In genomic region chr16:15949210-15950166, GRCh38 we compare ENCODE assay signal across 8 cellular contexts. TPM values are rescaled to one million over a fixed set of nuclear protein-coding genes. Genes with fewer than 3 reads are reported as not detected.
DNase-seq lines count a peak whose midpoint lies in the region; ATAC-seq, FAIRE-seq and TF ChIP-seq lines count a peak whose summit lies in the region.

Gene ABCC1 (plus strand): TSS chr16:15949616. CDS start chr16:15949752, 136 bp downstream.

- in situ Hi-C loops in HepG2 (cut with HindIII; ENCODE audit: extremely low pct_ligation_motif_present, low pct_unique_long_range_greater_than_20kb): no loop called here

- no peaks in the 10 kb centered on the region; a peak in 1 of 5 replicates for H3K36me3 ChIP-seq in HepG2 (replicated peaks in 1 of 2; ENCODE audit: control insufficient read depth in 1 of 2, insufficient read depth in 2 of 2, low read length in 2 of 2)

- peaks cover 28% of the 10 kb centered on the region for H4K20me1 ChIP-seq in HepG2 (ENCODE audit: insufficient read depth, low read length)

- no peak for TF ChIP-seq RAD21 in HepG2 (CRISPR knock-in tag; IDR thresholded peaks at IDR 0.05)

- peak; percentile 48 for ATAC-seq in GM19438 (IDR thresholded peaks at IDR 0.05; ENCODE audit: low read depth, unreplicated experiment)
- ATAC-seq in activated CD4-positive, CD25-positive, alpha-beta regulatory T cell treated with anti-CD3 and anti-CD28 coated beads, Interleukin-2, amount 50 U/mL, for 24 hours: peak; percentile 76 to 78
- peak; percentile 59 for ATAC-seq in HepG2

- TF ChIP-seq CTCF in CD14-positive monocyte (IDR thresholded peaks at IDR 0.05) (no peak), chondrocyte (IDR thresholded peaks at IDR 0.05) (peak; percentile 20), HepG2 (CRISPR knock-in tag; IDR thresholded peaks at IDR 0.05) (peak; percentile 40)

- H3K27me3 ChIP-seq in HepG2 (ENCODE audit: control insufficient read depth in 1 of 2, insufficient read depth in 2 of 2, low read length in 2 of 2): no peaks in the 10 kb centered on the region; a peak in 1 of 5 replicates

- WGBS in HepG2 (ENCODE audit: low lambda C conversion rate): 0% methylated on average over 29 of the region's 112 CpGs

- peak within 1 kb of the TSS; percentile 84 for H3K9ac ChIP-seq in HepG2 (ENCODE audit: insufficient read depth, low read depth, low read length)

- peak within 1 kb of the TSS; percentile 90 to 94 (median 94) for H3K4me3 ChIP-seq in HepG2 (replicated peaks in 1 of 3; ENCODE audit: insufficient read depth in 1 of 3, low read depth in 2 of 3, low read length in 3 of 3)

- H3K79me2 ChIP-seq in HepG2 (ENCODE audit: insufficient read depth, low read length): peaks cover 50% of the 10 kb centered on the region

- H3K36me3 Mint-ChIP-seq in CD14-positive monocyte (no peaks in the 10 kb centered on the region), chondrocyte (ENCODE audit: low read depth) (no peaks in the 10 kb centered on the region)

- CTCF ChIA-PET in HepG2 (lab: Yijun Ruan, JAX; ENCODE audit: low intra/inter-chr PET ratio, low total read pairs): no interaction called here

- no peaks in the 10 kb centered on the region for H3K9me3 ChIP-seq in HepG2 (ENCODE audit: low read length)

- peak within 1 kb of the TSS; percentile 82 to 95 (median 90) for H3K27ac Mint-ChIP-seq in CD14-positive monocyte
- H3K27ac Mint-ChIP-seq in chondrocyte (ENCODE audit: unreplicated experiment): peak within 1 kb of the TSS; percentile 92

- H3K27me3 Mint-ChIP-seq in CD14-positive monocyte (ENCODE audit: low read depth in 3 of 3): peaks cover 0 to 6% (median 2%) of the 10 kb centered on the region in 3 donors
- H3K27me3 Mint-ChIP-seq in chondrocyte (ENCODE audit: low read depth): no peaks in the 10 kb centered on the region

- POLR2A ChIA-PET in HepG2 (lab: Yijun Ruan, JAX): interaction anchor here (0.6 to 2.7 kb wide), 4 partner anchors 47 to 61 kb away, joined by 3 to 14 read pairs (median 8); partner anchors contain the start of gene CEP20

- H3K9me3 Mint-ChIP-seq in CD14-positive monocyte (peaks cover 0 to 2% (median 0%) of the 10 kb centered on the region in 7 donors), chondrocyte (ENCODE audit: low read depth) (no peaks in the 10 kb centered on the region)

- peak within 1 kb of the TSS; percentile 58 for H2AFZ ChIP-seq in HepG2 (ENCODE audit: low read length)

- intact Hi-C loops in CD14-positive monocyte (cut with micrococcal nuclease): loop anchor here in 1 of 2 donors (5.0 kb wide), 1 partner anchor 62 kb away; the partner anchor contains the start of gene CEP20
- intact Hi-C loops in HepG2 (cut with micrococcal nuclease; ENCODE audit: unreplicated experiment): loop anchor here (2.0 to 5.0 kb wide), 3 partner anchors 48 to 75 kb away; no protein-coding TSS in a partner anchor

- TF ChIP-seq POLR2A in HepG2 (IDR thresholded peaks at IDR 0.05; ENCODE audit: insufficient read depth in 1 of 2, low read depth in 2 of 2, low read length in 2 of 2): peak; percentile 19 to 58; a peak in 2 of 4 replicates

- BruUV-seq in HepG2 (replicated peaks; lab: Mats Ljungman, UMichigan): no TSS peak

- no peak for DNase-seq in CD14-positive monocyte (ENCODE audit: low spot score)
- DNase-seq in KG1 (lab: John Stamatoyannopoulos, UW): peak; percentile 26
- peak; percentile 69 for DNase-seq in chondrocyte (ENCODE audit: low spot score)
- peak; percentile 60 for DNase-seq in HepG2 (ENCODE audit: low spot score)
- peak; percentile 38 to 41 for DNase-seq in stimulated activated CD4-positive, alpha-beta T cell treated with anti-CD3 and anti-CD28 coated beads, Interleukin-4, amount 100 ng/mL, for 48 hours (ENCODE audit: low read depth in 2 of 2)
- no peak for DNase-seq in foreskin melanocyte

- H3K4me3 Mint-ChIP-seq in CD14-positive monocyte: peak within 1 kb of the TSS; percentile 96 to 98
- H3K4me3 Mint-ChIP-seq in chondrocyte (ENCODE audit: unreplicated experiment): peak within 1 kb of the TSS; percentile 92

- H3K4me1 ChIP-seq in HepG2 (ENCODE audit: insufficient read depth, low read length): peaks cover 66% of the 10 kb centered on the region

- H3K4me1 Mint-ChIP-seq in CD14-positive monocyte (peaks cover 45% of the 10 kb centered on the region), chondrocyte (ENCODE audit: low read depth) (peaks cover 44% of the 10 kb centered on the region)

- peak within 1 kb of the TSS; percentile 96 for H3K4me2 ChIP-seq in HepG2 (ENCODE audit: low read depth, low read length)

- peak within 1 kb of the TSS; percentile 36 for H3K27ac ChIP-seq in HepG2 (ENCODE audit: extremely low read length, insufficient read depth, low read length)

- TF ChIP-seq EP300 in HepG2 (IDR thresholded peaks at IDR 0.05; ENCODE audit: low read depth in 2 of 2, low read length in 2 of 2) (no peak), HepG2 (CRISPR knock-in tag; IDR thresholded peaks at IDR 0.05; ENCODE audit: borderline replicate concordance) (no peak)

- no peak for FAIRE-seq in HepG2 (lab: Jason Lieb, UNC)

TF ChIP-seq in HepG2, 621 proteins besides CTCF, POLR2A, EP300 and RAD21 (continues in another document):
- no peak for TF ChIP-seq CHD4 (IDR thresholded peaks at IDR 0.05; ENCODE audit: borderline replicate concordance, low read length)
- peak; percentile 13; the same call in 1 of the 2 replicates for TF ChIP-seq ELF1 (CRISPR knock-in tag; IDR thresholded peaks at IDR 0.05)
- 0 out of 2 replicates have a peak, but pooled peaks have one; percentile 13 for TF ChIP-seq THAP11 (CRISPR knock-in tag; IDR thresholded peaks at IDR 0.05)
- TF ChIP-seq ZNF672 (CRISPR knock-in tag; IDR thresholded peaks at IDR 0.05): no peak
- TF ChIP-seq, protein P1, sequence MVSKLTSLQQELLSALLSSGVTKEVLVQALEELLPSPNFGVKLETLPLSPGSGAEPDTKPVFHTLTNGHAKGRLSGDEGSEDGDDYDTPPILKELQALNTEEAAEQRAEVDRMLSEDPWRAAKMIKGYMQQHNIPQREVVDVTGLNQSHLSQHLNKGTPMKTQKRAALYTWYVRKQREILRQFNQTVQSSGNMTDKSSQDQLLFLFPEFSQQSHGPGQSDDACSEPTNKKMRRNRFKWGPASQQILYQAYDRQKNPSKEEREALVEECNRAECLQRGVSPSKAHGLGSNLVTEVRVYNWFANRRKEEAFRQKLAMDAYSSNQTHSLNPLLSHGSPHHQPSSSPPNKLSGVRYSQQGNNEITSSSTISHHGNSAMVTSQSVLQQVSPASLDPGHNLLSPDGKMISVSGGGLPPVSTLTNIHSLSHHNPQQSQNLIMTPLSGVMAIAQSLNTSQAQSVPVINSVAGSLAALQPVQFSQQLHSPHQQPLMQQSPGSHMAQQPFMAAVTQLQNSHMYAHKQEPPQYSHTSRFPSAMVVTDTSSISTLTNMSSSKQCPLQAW (CRISPR knock-in tag; IDR thresholded peaks at IDR 0.05): no peak; the same call in none of the 2 replicates
- TF ChIP-seq ARNTL (CRISPR knock-in tag; IDR thresholded peaks at IDR 0.05): 0 out of 2 replicates have a peak, but pooled peaks have one; percentile 4
- TF ChIP-seq, protein P2, sequence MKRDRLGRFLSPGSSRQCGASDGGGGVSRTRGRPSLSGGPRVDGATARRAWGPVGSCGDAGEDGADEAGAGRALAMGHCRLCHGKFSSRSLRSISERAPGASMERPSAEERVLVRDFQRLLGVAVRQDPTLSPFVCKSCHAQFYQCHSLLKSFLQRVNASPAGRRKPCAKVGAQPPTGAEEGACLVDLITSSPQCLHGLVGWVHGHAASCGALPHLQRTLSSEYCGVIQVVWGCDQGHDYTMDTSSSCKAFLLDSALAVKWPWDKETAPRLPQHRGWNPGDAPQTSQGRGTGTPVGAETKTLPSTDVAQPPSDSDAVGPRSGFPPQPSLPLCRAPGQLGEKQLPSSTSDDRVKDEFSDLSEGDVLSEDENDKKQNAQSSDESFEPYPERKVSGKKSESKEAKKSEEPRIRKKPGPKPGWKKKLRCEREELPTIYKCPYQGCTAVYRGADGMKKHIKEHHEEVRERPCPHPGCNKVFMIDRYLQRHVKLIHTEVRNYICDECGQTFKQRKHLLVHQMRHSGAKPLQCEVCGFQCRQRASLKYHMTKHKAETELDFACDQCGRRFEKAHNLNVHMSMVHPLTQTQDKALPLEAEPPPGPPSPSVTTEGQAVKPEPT (CRISPR knock-in tag; IDR thresholded peaks at IDR 0.05; ENCODE audit: low read depth): peak; percentile 4; the same call in 1 of the 2 replicates
- TF ChIP-seq ZFP82 (CRISPR knock-in tag; IDR thresholded peaks at IDR 0.05; ENCODE audit: borderline replicate concordance): no peak

RNA-seq across cellular contexts. Expression of gene ABCC1, which starts in this region (rescaled TPM):
- polyA plus RNA-seq in CD14-positive monocyte (1 to 10 TPM; 1.4 to 3.0 TPM), HepG2 (2011; rRNA removed) (30.6 and 38.1 TPM in 2 replicates)
- total RNA-seq in chondrocyte (47.9 to 118 TPM (median 48.3 TPM) in 3 replicates), HepG2 (2016; rRNA removed; fragmentation: Illumina TruSeq; extraction: Trizol) (10.2 and 13.0 TPM in 2 replicates)
- 6.2 and 6.4 TPM in 2 replicates for total RNA-seq in HepG2 (2016; cell fraction: cytosol; rRNA removed; fragmentation: Illumina TruSeq; extraction: Trizol; ENCODE audit: low read depth)
- 8.4 and 12.8 TPM in 2 replicates for total RNA-seq in HepG2 (2016; cell fraction: insoluble cytoplasmic fraction; rRNA removed; fragmentation: Illumina TruSeq; extraction: Trizol)
- 7.7 and 8.5 TPM in 2 replicates for total RNA-seq in HepG2 (2016; cell fraction: membrane; rRNA removed; fragmentation: Illumina TruSeq; extraction: Trizol)
- total RNA-seq in HepG2 (2016; cell fraction: nucleus; rRNA removed; fragmentation: Illumina TruSeq; extraction: Trizol): 23.8 and 28.6 TPM in 2 replicates
- polyA plus RNA-seq in HepG2 (2011; cell fraction: cytosol; rRNA removed): 14.1 and 14.7 TPM in 2 replicates
- 110 and 133 TPM in 2 replicates for polyA plus RNA-seq in HepG2 (2011; cell fraction: nucleus; rRNA removed)
- polyA plus RNA-seq in HepG2 (2012): 23.1 and 36.8 TPM in 2 replicates
- polyA plus RNA-seq in HepG2 (2016; cell fraction: cytosol; fragmentation: Illumina TruSeq; extraction: Trizol; ENCODE audit: low read depth): 1.3 TPM in 2 replicates
- polyA plus RNA-seq in HepG2 (2016; cell fraction: insoluble cytoplasmic fraction; fragmentation: Illumina TruSeq; extraction: Trizol; ENCODE audit: low read depth): 6.5 and 9.3 TPM in 2 replicates
- polyA plus RNA-seq in HepG2 (2016; cell fraction: membrane; fragmentation: Illumina TruSeq; extraction: Trizol; ENCODE audit: low read depth): 2.5 and 3.5 TPM in 2 replicates
- 47.8 and 49.6 TPM in 2 replicates for polyA plus RNA-seq in HepG2 (2016; cell fraction: nucleus; fragmentation: Illumina TruSeq; extraction: Trizol; ENCODE audit: insufficient read depth, low read depth)
- polyA minus RNA-seq in HepG2 (2011; rRNA and poly(A)+ RNA removed; ENCODE audit: low replicate concordance): 87.8 and 152 TPM in 2 replicates
- 36.7 and 46.7 TPM in 2 replicates for polyA minus RNA-seq in HepG2 (2011; cell fraction: cytosol; rRNA and poly(A)+ RNA removed)
- 61.3 and 64.6 TPM in 2 replicates for polyA minus RNA-seq in HepG2 (2011; cell fraction: nucleus; rRNA and poly(A)+ RNA removed)

Comparison
In these comparisons a context has a peak if more than half of its experiments do, and no peak if none do; other contexts are left out.
1. DNase-seq: peak in KG1 (single experiment), chondrocyte (single experiment), HepG2 (single experiment) and stimulated activated CD4-positive, alpha-beta T cell treated with anti-CD3 and anti-CD28 coated beads, Interleukin-4, amount 100 ng/mL, for 48 hours (2 of 2); none in CD14-positive monocyte (single experiment) and foreskin melanocyte (single experiment).
2. Peak in every context shown above with its lines, with median percentiles within 50 percentile points of each other: ATAC-seq.